In genomic region chr2:10588911-10589310, GRCh38 we compare ENCODE assay signal across 15 cellular contexts.
"Had no signal": no experiment of that assay in that cellular context is flagged by ENCODE, and none has a peak within 500 bp of the region (broad histone marks: within the 10 kb centered on the region; RNA-seq: fewer than 3 reads in every experiment).

No MANE protein-coding gene starts in this region.

- H3K4me3 Mint-ChIP-seq: activated naive CD8-positive, alpha-beta T cell treated with anti-CD3 and anti-CD28 coated beads, Interleukin-2, amount 10 ng/mL, durations not matched to agents 7 days and 5 days; brain; T-helper 1 cell treated with Interleukin-12 subunit alpha and Interleukin-12 subunit beta and Interleukin-4 antibody, amounts not matched to agents 30 μg/mL and 1 μg/mL, for 36 hours had no signal

- H3K4me3 ChIP-seq: colonic mucosa, gastrocnemius medialis, heart left ventricle, tibial nerve had no signal

- H3K9me3 ChIP-seq: colonic mucosa, gastrocnemius medialis, heart left ventricle, tibial nerve had no signal

- H3K27me3 ChIP-seq: colonic mucosa, gastrocnemius medialis, heart left ventricle, tibial nerve had no signal

- H3K9me3 Mint-ChIP-seq: activated naive CD8-positive, alpha-beta T cell treated with anti-CD3 and anti-CD28 coated beads, Interleukin-2, amount 10 ng/mL, durations not matched to agents 7 days and 5 days; T-helper 1 cell treated with Interleukin-12 subunit alpha and Interleukin-12 subunit beta and Interleukin-4 antibody, amounts not matched to agents 30 μg/mL and 1 μg/mL, for 36 hours had no signal

- DNase-seq: activated CD4-positive, CD25-positive, alpha-beta regulatory T cell treated with anti-CD3 and anti-CD28 coated beads, Interleukin-2, amount 50 U/mL, for 72 hours; activated gamma-delta T cell treated with Interleukin-2 at 50 U/mL for 16 hours; activated naive CD8-positive, alpha-beta T cell treated with anti-CD3 and anti-CD28 coated beads, Interleukin-2, amount 10 ng/mL, durations not matched to agents 7 days and 5 days; anterior cingulate cortex; central memory CD4-positive, alpha-beta T cell; colonic mucosa; gastrocnemius medialis; heart left ventricle; right cardiac atrium; stimulated activated CD4-positive, alpha-beta T cell treated with anti-CD3 and anti-CD28 coated beads, Interleukin-2, amount 100 ng/mL, for 24 hours; stimulated activated naive CD4-positive, alpha-beta T cell treated with Interleukin-2 at 50 U/mL for 16 hours had no signal

- H3K36me3 ChIP-seq: colonic mucosa had no signal

- H3K27me3 Mint-ChIP-seq: activated naive CD8-positive, alpha-beta T cell treated with anti-CD3 and anti-CD28 coated beads, Interleukin-2, amount 10 ng/mL, durations not matched to agents 7 days and 5 days; brain had no signal

- H3K4me1 ChIP-seq: gastrocnemius medialis, tibial nerve had no signal

- H3K27ac ChIP-seq: colonic mucosa, gastrocnemius medialis, heart left ventricle, tibial nerve had no signal

- H3K27ac Mint-ChIP-seq: activated naive CD8-positive, alpha-beta T cell treated with anti-CD3 and anti-CD28 coated beads, Interleukin-2, amount 10 ng/mL, durations not matched to agents 7 days and 5 days; brain; progenitor cell of endocrine pancreas; T-helper 1 cell treated with Interleukin-12 subunit alpha and Interleukin-12 subunit beta and Interleukin-4 antibody, amounts not matched to agents 30 μg/mL and 1 μg/mL, for 36 hours had no signal
